ENCODE assay signal across 2 cellular contexts in the genomic region with DNA sequence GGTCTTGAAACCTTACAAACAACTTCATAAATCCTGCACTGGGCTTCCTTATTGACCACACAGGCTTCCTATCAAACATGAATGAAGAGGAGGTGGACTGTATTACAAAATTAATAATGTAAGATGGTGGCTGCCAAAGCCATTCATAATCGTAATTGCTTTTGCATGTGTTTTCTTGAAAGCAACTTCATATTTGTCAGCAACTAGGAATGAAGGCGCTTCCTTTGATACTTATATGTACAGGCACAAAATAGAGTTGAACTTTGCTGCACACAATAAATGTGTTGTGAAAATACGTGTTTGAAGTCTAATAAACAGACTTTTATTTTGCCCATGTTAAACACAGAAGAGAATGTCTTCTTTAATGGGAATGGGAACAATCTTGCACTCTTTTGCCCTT.
TF ChIP-seq lines count a peak whose summit lies in the region.

No MANE protein-coding gene starts in this region.

TF ChIP-seq in IMR-90, 13 proteins besides CTCF, POLR2A, EP300 and RAD21 (continued from another document):
- TF ChIP-seq, protein P1, sequence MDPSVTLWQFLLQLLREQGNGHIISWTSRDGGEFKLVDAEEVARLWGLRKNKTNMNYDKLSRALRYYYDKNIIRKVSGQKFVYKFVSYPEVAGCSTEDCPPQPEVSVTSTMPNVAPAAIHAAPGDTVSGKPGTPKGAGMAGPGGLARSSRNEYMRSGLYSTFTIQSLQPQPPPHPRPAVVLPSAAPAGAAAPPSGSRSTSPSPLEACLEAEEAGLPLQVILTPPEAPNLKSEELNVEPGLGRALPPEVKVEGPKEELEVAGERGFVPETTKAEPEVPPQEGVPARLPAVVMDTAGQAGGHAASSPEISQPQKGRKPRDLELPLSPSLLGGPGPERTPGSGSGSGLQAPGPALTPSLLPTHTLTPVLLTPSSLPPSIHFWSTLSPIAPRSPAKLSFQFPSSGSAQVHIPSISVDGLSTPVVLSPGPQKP (IDR thresholded peaks at IDR 0.05; ENCODE audit: borderline replicate concordance, low read depth, low read length), result no peak
- TF ChIP-seq SMC3 (IDR thresholded peaks at IDR 0.05; ENCODE audit: low read depth, low read length), result no peak
- TF ChIP-seq, protein P2, sequence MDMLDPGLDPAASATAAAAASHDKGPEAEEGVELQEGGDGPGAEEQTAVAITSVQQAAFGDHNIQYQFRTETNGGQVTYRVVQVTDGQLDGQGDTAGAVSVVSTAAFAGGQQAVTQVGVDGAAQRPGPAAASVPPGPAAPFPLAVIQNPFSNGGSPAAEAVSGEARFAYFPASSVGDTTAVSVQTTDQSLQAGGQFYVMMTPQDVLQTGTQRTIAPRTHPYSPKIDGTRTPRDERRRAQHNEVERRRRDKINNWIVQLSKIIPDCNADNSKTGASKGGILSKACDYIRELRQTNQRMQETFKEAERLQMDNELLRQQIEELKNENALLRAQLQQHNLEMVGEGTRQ (IDR thresholded peaks at IDR 0.05; ENCODE audit: low read depth, low read length), result no peak
- no peak for TF ChIP-seq FOS (IDR thresholded peaks at IDR 0.05; ENCODE audit: low read depth, low read length)
- TF ChIP-seq NFE2L2 (IDR thresholded peaks at IDR 0.05; ENCODE audit: low read depth, low read length), result no peak

TF ChIP-seq in GM23338, 12 proteins besides CTCF, POLR2A, EP300 and RAD21:
- TF ChIP-seq, protein P3, sequence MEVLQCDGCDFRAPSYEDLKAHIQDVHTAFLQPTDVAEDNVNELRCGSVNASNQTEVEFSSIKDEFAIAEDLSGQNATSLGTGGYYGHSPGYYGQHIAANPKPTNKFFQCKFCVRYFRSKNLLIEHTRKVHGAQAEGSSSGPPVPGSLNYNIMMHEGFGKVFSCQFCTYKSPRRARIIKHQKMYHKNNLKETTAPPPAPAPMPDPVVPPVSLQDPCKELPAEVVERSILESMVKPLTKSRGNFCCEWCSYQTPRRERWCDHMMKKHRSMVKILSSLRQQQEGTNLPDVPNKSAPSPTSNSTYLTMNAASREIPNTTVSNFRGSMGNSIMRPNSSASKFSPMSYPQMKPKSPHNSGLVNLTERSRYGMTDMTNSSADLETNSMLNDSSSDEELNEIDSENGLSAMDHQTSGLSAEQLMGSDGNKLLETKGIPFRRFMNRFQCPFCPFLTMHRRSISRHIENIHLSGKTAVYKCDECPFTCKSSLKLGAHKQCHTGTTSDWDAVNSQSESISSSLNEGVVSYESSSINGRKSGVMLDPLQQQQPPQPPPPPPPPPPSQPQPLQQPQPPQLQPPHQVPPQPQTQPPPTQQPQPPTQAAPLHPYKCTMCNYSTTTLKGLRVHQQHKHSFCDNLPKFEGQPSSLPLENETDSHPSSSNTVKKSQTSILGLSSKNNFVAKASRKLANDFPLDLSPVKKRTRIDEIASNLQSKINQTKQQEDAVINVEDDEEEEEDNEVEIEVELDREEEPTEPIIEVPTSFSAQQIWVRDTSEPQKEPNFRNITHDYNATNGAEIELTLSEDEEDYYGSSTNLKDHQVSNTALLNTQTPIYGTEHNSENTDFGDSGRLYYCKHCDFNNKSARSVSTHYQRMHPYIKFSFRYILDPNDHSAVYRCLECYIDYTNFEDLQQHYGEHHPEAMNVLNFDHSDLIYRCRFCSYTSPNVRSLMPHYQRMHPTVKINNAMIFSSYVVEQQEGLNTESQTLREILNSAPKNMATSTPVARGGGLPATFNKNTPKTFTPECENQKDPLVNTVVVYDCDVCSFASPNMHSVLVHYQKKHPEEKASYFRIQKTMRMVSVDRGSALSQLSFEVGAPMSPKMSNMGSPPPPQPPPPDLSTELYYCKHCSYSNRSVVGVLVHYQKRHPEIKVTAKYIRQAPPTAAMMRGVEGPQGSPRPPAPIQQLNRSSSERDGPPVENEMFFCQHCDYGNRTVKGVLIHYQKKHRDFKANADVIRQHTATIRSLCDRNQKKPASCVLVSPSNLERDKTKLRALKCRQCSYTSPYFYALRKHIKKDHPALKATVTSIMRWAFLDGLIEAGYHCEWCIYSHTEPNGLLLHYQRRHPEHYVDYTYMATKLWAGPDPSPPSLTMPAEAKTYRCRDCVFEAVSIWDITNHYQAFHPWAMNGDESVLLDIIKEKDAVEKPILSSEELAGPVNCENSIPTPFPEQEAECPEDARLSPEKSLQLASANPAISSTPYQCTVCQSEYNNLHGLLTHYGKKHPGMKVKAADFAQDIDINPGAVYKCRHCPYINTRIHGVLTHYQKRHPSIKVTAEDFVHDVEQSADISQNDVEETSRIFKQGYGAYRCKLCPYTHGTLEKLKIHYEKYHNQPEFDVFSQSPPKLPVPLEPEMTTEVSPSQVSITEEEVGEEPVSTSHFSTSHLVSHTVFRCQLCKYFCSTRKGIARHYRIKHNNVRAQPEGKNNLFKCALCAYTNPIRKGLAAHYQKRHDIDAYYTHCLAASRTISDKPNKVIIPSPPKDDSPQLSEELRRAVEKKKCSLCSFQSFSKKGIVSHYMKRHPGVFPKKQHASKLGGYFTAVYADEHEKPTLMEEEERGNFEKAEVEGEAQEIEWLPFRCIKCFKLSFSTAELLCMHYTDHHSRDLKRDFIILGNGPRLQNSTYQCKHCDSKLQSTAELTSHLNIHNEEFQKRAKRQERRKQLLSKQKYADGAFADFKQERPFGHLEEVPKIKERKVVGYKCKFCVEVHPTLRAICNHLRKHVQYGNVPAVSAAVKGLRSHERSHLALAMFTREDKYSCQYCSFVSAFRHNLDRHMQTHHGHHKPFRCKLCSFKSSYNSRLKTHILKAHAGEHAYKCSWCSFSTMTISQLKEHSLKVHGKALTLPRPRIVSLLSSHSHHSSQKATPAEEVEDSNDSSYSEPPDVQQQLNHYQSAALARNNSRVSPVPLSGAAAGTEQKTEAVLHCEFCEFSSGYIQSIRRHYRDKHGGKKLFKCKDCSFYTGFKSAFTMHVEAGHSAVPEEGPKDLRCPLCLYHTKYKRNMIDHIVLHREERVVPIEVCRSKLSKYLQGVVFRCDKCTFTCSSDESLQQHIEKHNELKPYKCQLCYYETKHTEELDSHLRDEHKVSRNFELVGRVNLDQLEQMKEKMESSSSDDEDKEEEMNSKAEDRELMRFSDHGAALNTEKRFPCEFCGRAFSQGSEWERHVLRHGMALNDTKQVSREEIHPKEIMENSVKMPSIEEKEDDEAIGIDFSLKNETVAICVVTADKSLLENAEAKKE (CRISPR knock-in tag; IDR thresholded peaks at IDR 0.05), result no peak
- TF ChIP-seq ZNF114 (CRISPR knock-in tag; IDR thresholded peaks at IDR 0.05) (no peak), POLR2AphosphoS5 (IDR thresholded peaks at IDR 0.05; ENCODE audit: low read depth) (no peak), EZH2phosphoT487 (IDR thresholded peaks at IDR 0.05; ENCODE audit: unreplicated experiment) (no peak), REST (IDR thresholded peaks at IDR 0.05; ENCODE audit: unreplicated experiment) (no peak), EZH2 (IDR thresholded peaks at IDR 0.05; ENCODE audit: low read depth, unreplicated experiment) (no peak), ZNF331 (CRISPR knock-in tag; IDR thresholded peaks at IDR 0.05; ENCODE audit: low read depth) (no peak), NANOG (IDR thresholded peaks at IDR 0.05; ENCODE audit: borderline replicate concordance) (no peak), JUNB (IDR thresholded peaks at IDR 0.05; ENCODE audit: unreplicated experiment) (no peak), CREB1 (CRISPR knock-in tag; IDR thresholded peaks at IDR 0.05; ENCODE audit: low read depth) (no peak)
- TF ChIP-seq, protein P4, sequence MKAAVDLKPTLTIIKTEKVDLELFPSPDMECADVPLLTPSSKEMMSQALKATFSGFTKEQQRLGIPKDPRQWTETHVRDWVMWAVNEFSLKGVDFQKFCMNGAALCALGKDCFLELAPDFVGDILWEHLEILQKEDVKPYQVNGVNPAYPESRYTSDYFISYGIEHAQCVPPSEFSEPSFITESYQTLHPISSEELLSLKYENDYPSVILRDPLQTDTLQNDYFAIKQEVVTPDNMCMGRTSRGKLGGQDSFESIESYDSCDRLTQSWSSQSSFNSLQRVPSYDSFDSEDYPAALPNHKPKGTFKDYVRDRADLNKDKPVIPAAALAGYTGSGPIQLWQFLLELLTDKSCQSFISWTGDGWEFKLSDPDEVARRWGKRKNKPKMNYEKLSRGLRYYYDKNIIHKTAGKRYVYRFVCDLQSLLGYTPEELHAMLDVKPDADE (IDR thresholded peaks at IDR 0.05), result no peak
